ENCODE assay signal across 15 cellular contexts in genomic region chr2:224954980-224955379, GRCh38.
A peak's percentile ranks its signal among the peaks of the same experiment; 100 is the strongest.
DNase-seq lines count a peak whose midpoint lies in the region; ATAC-seq lines count a peak whose summit lies in the region.
"Had no signal": no experiment of that assay in that cellular context is flagged by ENCODE, and none has a peak within 500 bp of the region (broad histone marks: within the 10 kb centered on the region; RNA-seq: fewer than 3 reads in every experiment).

No MANE protein-coding gene starts in this region.

- peaks cover 85% of the 10 kb centered on the region for H3K4me1 Mint-ChIP-seq in activated CD4-positive, alpha-beta T cell treated with anti-CD3 and anti-CD28 coated beads for 36 hours

- H3K27me3 ChIP-seq in BLaER1 = no peaks in the 10 kb centered on the region
- H3K27me3 ChIP-seq: breast epithelium, right atrium auricular region, tibial nerve had no signal

- intact Hi-C loops in activated CD4-positive, alpha-beta T cell treated with anti-CD3 and anti-CD28 coated beads for 36 hours (cut with DNase I, micrococcal nuclease) = loop anchor here in 1 of 2 experiments (2.0 kb wide), 1 partner anchor 14 kb away; no protein-coding TSS in a partner anchor

- H4K20me1 ChIP-seq in BLaER1 = no peaks in the 10 kb centered on the region

- POLR2A ChIA-PET in activated CD4-positive, alpha-beta T cell treated with anti-CD3 and anti-CD28 coated beads for 36 hours (lab: Charles Lee) = interaction anchor here (0.5 kb wide), 1 partner anchor 62 kb away, joined by 4 read pairs; no protein-coding TSS in a partner anchor

- H3K4me3 ChIP-seq in BLaER1 = no peak overlapping the region
- H3K4me3 ChIP-seq: breast epithelium, right atrium auricular region, tibial nerve had no signal

- peaks cover 9% of the 10 kb centered on the region; the same call in 1 of the 2 replicates for H3K9me3 ChIP-seq in BLaER1
- H3K9me3 ChIP-seq: breast epithelium, right atrium auricular region, tibial nerve had no signal

- H3K4me1 ChIP-seq in BLaER1 = peaks cover 53% of the 10 kb centered on the region
- H3K4me1 ChIP-seq: right atrium auricular region had no signal

- 0 out of 2 replicates have a peak, but pooled peaks cover 7% of the 10 kb centered on the region for H3K36me3 ChIP-seq in BLaER1
- H3K36me3 ChIP-seq: breast epithelium, right atrium auricular region, tibial nerve had no signal

- no peak overlapping the region for H3K4me3 Mint-ChIP-seq in activated CD4-positive, alpha-beta T cell treated with anti-CD3 and anti-CD28 coated beads for 36 hours

- CTCF ChIA-PET in activated CD4-positive, alpha-beta T cell treated with anti-CD3 and anti-CD28 coated beads for 36 hours (lab: Charles Lee) = interaction anchor here (0.7 to 1.0 kb wide), 2 partner anchors 20 to 28 kb away, joined by 3 read pairs; no protein-coding TSS in a partner anchor

- no peak overlapping the region for H3K27ac ChIP-seq in BLaER1
- H3K27ac ChIP-seq: breast epithelium, right atrium auricular region, tibial nerve had no signal

- H3K27me3 Mint-ChIP-seq in activated CD4-positive, alpha-beta T cell treated with anti-CD3 and anti-CD28 coated beads for 36 hours = no peaks in the 10 kb centered on the region

- H3K27ac Mint-ChIP-seq in activated CD4-positive, alpha-beta T cell treated with anti-CD3 and anti-CD28 coated beads for 36 hours = no peak overlapping the region

- H3K4me2 ChIP-seq in BLaER1 = peak overlapping the region; percentile 6; the same call in 1 of the 2 replicates

- peaks cover 35% of the 10 kb centered on the region for H3K36me3 Mint-ChIP-seq in activated CD4-positive, alpha-beta T cell treated with anti-CD3 and anti-CD28 coated beads for 36 hours (ENCODE audit: low read depth)

- H3K9ac ChIP-seq in BLaER1 = no peak overlapping the region

- DNase-seq in NCI-H748 treated with DMSO at 0.1 percent for 48 hours (lab: John Stamatoyannopoulos, UW) (peak; percentile 65), NCI-H1694 treated with DMSO at 0.1 percent for 48 hours (lab: John Stamatoyannopoulos, UW) (no peak)
- DNase-seq in activated CD4-positive, alpha-beta T cell treated with anti-CD3 and anti-CD28 coated beads for 36 hours = no peak
- DNase-seq: activated T-cell treated with anti-CD3 and anti-CD28 coated beads for 4 hours, midbrain, NCI-H2029 had no signal

- H3K9me3 Mint-ChIP-seq in activated CD4-positive, alpha-beta T cell treated with anti-CD3 and anti-CD28 coated beads for 36 hours (ENCODE audit: low read depth) = no peaks in the 10 kb centered on the region

- ATAC-seq in GM18867 (IDR thresholded peaks at IDR 0.05; ENCODE audit: unreplicated experiment) (peak; percentile 20), HG02981 (IDR thresholded peaks at IDR 0.05; ENCODE audit: unreplicated experiment) (peak; percentile 42), HG03280 (IDR thresholded peaks at IDR 0.05; ENCODE audit: unreplicated experiment) (no peak), GM21360 (IDR thresholded peaks at IDR 0.05; ENCODE audit: unreplicated experiment) (no peak)
- no peak for ATAC-seq in activated CD4-positive, alpha-beta T cell treated with anti-CD3 and anti-CD28 coated beads for 36 hours
- ATAC-seq: Panc1 had no signal

Comparison
In these comparisons a context has a peak if more than half of its experiments do, and no peak if none do; other contexts are left out.
1. ATAC-seq: peak in GM18867 (single experiment) and HG02981 (single experiment); none in activated CD4-positive, alpha-beta T cell treated with anti-CD3 and anti-CD28 coated beads for 36 hours (single experiment), HG03280 (single experiment) and GM21360 (single experiment).